16 cellular contexts compared by ENCODE assay signal in the genomic region with DNA sequence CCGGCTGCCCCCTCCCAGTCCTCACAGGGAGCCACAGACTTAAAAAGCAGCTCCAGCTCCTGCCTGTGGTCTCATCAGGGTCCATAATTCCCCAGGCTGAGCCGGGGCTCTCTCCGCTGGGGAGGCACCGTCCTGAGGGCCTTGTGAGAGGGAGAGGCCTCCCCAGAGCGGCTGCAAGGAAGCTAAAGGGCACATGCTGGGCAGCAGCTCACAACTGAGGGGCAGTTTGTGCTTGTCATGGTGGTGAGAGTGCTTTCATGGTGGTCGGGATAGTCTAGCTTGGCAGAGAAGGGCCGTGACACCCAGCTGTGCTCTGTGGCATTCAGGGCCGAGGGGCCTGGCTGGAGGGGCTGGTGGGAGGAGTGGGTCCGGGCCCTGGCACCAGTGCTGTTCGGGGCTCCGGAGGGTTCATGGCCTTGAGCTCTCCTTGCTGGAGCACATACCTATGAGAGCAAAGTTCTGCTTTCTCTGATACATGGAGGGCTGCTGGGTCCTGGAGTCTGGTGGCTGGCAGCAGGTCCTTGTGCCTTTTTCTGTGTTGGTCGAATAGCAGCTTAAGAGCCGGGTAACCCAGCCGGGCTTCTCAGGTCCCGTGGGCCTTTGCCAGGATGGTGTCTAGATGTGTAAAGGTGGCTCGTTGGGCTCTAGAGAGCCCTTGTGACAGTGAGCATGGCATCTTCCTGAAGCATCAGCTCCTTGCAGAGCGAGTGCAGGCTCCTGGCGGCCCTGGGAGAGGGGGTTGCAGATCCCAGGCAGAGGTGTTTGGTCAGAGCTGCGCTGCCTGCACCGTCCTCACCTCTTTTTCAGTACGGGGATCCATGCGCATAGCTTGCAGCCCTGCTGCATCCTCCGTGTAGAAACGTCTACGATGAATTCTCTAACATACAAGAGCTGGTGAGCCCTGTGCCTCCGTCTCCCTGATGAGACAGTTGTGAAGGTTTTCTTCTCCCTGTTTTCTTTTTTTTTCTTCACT. TPM values are rescaled to one million over a fixed set of nuclear protein-coding genes. Genes with fewer than 3 reads are reported as not detected.
DNase-seq lines count a peak whose midpoint lies in the region; ATAC-seq and FAIRE-seq lines count a peak whose summit lies in the region.
"Had no signal": no experiment of that assay in that cellular context is flagged by ENCODE, and none has a peak within 500 bp of the region (broad histone marks: within the 10 kb centered on the region; RNA-seq: fewer than 3 reads in every experiment).

No MANE protein-coding gene starts in this region.

- ATAC-seq in activated naive CD8-positive, alpha-beta T cell treated with anti-CD3 and anti-CD28 coated beads, Interleukin-2, amount 50 U/mL, for 24 hours, result no peak
- ATAC-seq in naive thymus-derived CD8-positive, alpha-beta T cell, result no peak
- no peak for ATAC-seq in HG03520 (IDR thresholded peaks at IDR 0.05; ENCODE audit: unreplicated experiment)

- peaks cover 43% of the 10 kb centered on the region for H3K36me3 Mint-ChIP-seq in activated naive CD8-positive, alpha-beta T cell treated with anti-CD3 and anti-CD28 coated beads, Interleukin-2, amount 50 U/mL, for 24 hours (ENCODE audit: low read depth)
- H3K36me3 Mint-ChIP-seq in naive thymus-derived CD8-positive, alpha-beta T cell, result peaks cover 0 to 31% (median 0%) of the 10 kb centered on the region in 3 donors

- H3K27ac ChIP-seq in BLaER1, result peak overlapping the region; percentile 26; the same call in 1 of the 2 replicates
- H3K27ac ChIP-seq: WERI-Rb-1 had no signal

- H3K4me3 ChIP-seq in BLaER1, result no peak overlapping the region

- POLR2A ChIA-PET in naive thymus-derived CD8-positive, alpha-beta T cell (lab: Charles Lee), result interaction anchor here (5.3 kb wide), 1 partner anchor 8 kb away, joined by 46 read pairs; the partner anchor contains the start of gene UPF1

- FAIRE-seq in urothelium cell line (lab: Jason Lieb, UNC), result no peak

- H3K4me1 Mint-ChIP-seq in activated naive CD8-positive, alpha-beta T cell treated with anti-CD3 and anti-CD28 coated beads, Interleukin-2, amount 50 U/mL, for 24 hours, result peaks cover 90% of the 10 kb centered on the region
- peaks cover 42 to 93% (median 91%) of the 10 kb centered on the region in 4 donors for H3K4me1 Mint-ChIP-seq in naive thymus-derived CD8-positive, alpha-beta T cell

- H3K36me3 ChIP-seq in BLaER1, result peaks cover 70% of the 10 kb centered on the region

- peak overlapping the region; percentile 19 for H3K27ac Mint-ChIP-seq in activated naive CD8-positive, alpha-beta T cell treated with anti-CD3 and anti-CD28 coated beads, Interleukin-2, amount 50 U/mL, for 24 hours
- H3K27ac Mint-ChIP-seq in naive thymus-derived CD8-positive, alpha-beta T cell, result peak overlapping the region; percentile 31 to 91 (median 76)

- peak overlapping the region; percentile 24; the same call in 1 of the 2 replicates for H3K9ac ChIP-seq in BLaER1

- H4K20me1 ChIP-seq in BLaER1, result peaks cover 100% of the 10 kb centered on the region

- in situ Hi-C loops in G401 (cut with HindIII; ENCODE audit: low sequenced_read_pairs), result no loop called here

- H3K27me3 ChIP-seq in BLaER1, result no peaks in the 10 kb centered on the region

- DNase-seq in G401 (ENCODE audit: low spot score) (peak; percentile 52), GM03348 (ENCODE audit: low spot score) (no peak), urothelium cell line (ENCODE audit: low spot score) (no peak), NCI-H1048 (lab: John Stamatoyannopoulos, UW) (no peak)
- DNase-seq in activated naive CD8-positive, alpha-beta T cell treated with anti-CD3 and anti-CD28 coated beads, Interleukin-2, amount 50 U/mL, for 24 hours, result no peak
- peak in 1 of 10 donors; percentile 41 for DNase-seq in naive thymus-derived CD8-positive, alpha-beta T cell
- DNase-seq: activated CD8-positive, alpha-beta memory T cell treated with anti-CD3 and anti-CD28 coated beads, Interleukin-2, amount 50 U/mL, for 48 hours; effector CD8-positive, alpha-beta T cell; foreskin melanocyte; GF-D8; NCI-H2171 treated with DMSO at 0.1 percent for 48 hours; stimulated activated CD4-positive, alpha-beta T cell treated with anti-CD3 and anti-CD28 coated beads, Interleukin-2, amount 100 ng/mL, for 48 hours; WERI-Rb-1 had no signal

- H3K4me1 ChIP-seq in BLaER1, result peaks cover 100% of the 10 kb centered on the region

- no peaks in the 10 kb centered on the region for H3K27me3 Mint-ChIP-seq in activated naive CD8-positive, alpha-beta T cell treated with anti-CD3 and anti-CD28 coated beads, Interleukin-2, amount 50 U/mL, for 24 hours
- H3K27me3 Mint-ChIP-seq in naive thymus-derived CD8-positive, alpha-beta T cell, result no peaks in the 10 kb centered on the region

- H3K4me2 ChIP-seq in BLaER1, result peak overlapping the region; percentile 52; the same call in 1 of the 2 replicates

- no peaks in the 10 kb centered on the region for H3K9me3 Mint-ChIP-seq in activated naive CD8-positive, alpha-beta T cell treated with anti-CD3 and anti-CD28 coated beads, Interleukin-2, amount 50 U/mL, for 24 hours
- H3K9me3 Mint-ChIP-seq in naive thymus-derived CD8-positive, alpha-beta T cell, result no peaks in the 10 kb centered on the region

- no peaks in the 10 kb centered on the region for H3K9me3 ChIP-seq in BLaER1

- H3K4me3 Mint-ChIP-seq in activated naive CD8-positive, alpha-beta T cell treated with anti-CD3 and anti-CD28 coated beads, Interleukin-2, amount 50 U/mL, for 24 hours, result no peak overlapping the region
- peak overlapping the region in 7 of 10 donors; percentile 15 to 79 (median 51) for H3K4me3 Mint-ChIP-seq in naive thymus-derived CD8-positive, alpha-beta T cell

RNA-seq across cellular contexts. Expression of gene UPF1, which starts 8.8 kb away (rescaled TPM):
- 104 and 111 TPM in 2 replicates for total RNA-seq in G401 (2014; rRNA removed; shearing (Covaris generic))
- 100 to 1,000 TPM; 109 to 112 TPM for total RNA-seq in naive thymus-derived CD8-positive, alpha-beta T cell
- polyA plus RNA-seq in naive thymus-derived CD8-positive, alpha-beta T cell, result 10 to 100 TPM in 1 of 3 donors, 1 to 10 TPM in 2; 7.5 to 28.4 (median 9.5) TPM

RNA-seq across cellular contexts. Expression of gene COMP, which starts 49.5 kb away (rescaled TPM):
- 0.49 and 0.54 TPM in 2 replicates for total RNA-seq in G401 (2014; rRNA removed; shearing (Covaris generic))
- total RNA-seq in naive thymus-derived CD8-positive, alpha-beta T cell, result not detected
- polyA plus RNA-seq in naive thymus-derived CD8-positive, alpha-beta T cell, result not detected
- total RNA-seq: HT-29 had no signal

RNA-seq across cellular contexts. Expression of gene CERS1, which starts 55.4 kb away (rescaled TPM):
- total RNA-seq in G401 (2014; rRNA removed; shearing (Covaris generic)), result 10.5 and 13.1 TPM in 2 replicates
- not detected for total RNA-seq in naive thymus-derived CD8-positive, alpha-beta T cell
- polyA plus RNA-seq in naive thymus-derived CD8-positive, alpha-beta T cell, result not detected
- total RNA-seq: HT-29 had no signal
